In genomic region chr3:115779011-115779410, GRCh38 we compare ENCODE assay signal across 11 cellular contexts.
"Had no signal": no experiment of that assay in that cellular context is flagged by ENCODE, and none has a peak within 500 bp of the region (broad histone marks: within the 10 kb centered on the region; RNA-seq: fewer than 3 reads in every experiment).

No MANE protein-coding gene starts in this region.

- H3K9me3 ChIP-seq: HAP-1 had no signal

- H3K9me3 Mint-ChIP-seq: GM23338, H9, HFFc6 had no signal

- H3K36me3 ChIP-seq: HAP-1 had no signal

- H3K9ac ChIP-seq: GM23248 had no signal

- H3K27ac Mint-ChIP-seq: GM23338, H9, HFFc6 had no signal

- H3K4me3 Mint-ChIP-seq: GM23338, H9, HFFc6 had no signal

- H3K4me1 Mint-ChIP-seq: GM23338, H9 had no signal

- H3K4me1 ChIP-seq: HAP-1 had no signal

- H3K4me3 ChIP-seq: GM23248, GM23338, HAP-1 had no signal

- ATAC-seq: GM23338, HCT116 had no signal

- H3K27ac ChIP-seq: GM23248 had no signal

- H2AFZ ChIP-seq: GM23248, GM23338 had no signal

- FAIRE-seq: H1, H54 had no signal

- DNase-seq: GM23248, GOT3, H7, H9, HCEC 1CT, HFFc6 had no signal

- H3K4me2 ChIP-seq: GM23338 had no signal
